ENCODE assay signal across 20 cellular contexts in the genomic region with DNA sequence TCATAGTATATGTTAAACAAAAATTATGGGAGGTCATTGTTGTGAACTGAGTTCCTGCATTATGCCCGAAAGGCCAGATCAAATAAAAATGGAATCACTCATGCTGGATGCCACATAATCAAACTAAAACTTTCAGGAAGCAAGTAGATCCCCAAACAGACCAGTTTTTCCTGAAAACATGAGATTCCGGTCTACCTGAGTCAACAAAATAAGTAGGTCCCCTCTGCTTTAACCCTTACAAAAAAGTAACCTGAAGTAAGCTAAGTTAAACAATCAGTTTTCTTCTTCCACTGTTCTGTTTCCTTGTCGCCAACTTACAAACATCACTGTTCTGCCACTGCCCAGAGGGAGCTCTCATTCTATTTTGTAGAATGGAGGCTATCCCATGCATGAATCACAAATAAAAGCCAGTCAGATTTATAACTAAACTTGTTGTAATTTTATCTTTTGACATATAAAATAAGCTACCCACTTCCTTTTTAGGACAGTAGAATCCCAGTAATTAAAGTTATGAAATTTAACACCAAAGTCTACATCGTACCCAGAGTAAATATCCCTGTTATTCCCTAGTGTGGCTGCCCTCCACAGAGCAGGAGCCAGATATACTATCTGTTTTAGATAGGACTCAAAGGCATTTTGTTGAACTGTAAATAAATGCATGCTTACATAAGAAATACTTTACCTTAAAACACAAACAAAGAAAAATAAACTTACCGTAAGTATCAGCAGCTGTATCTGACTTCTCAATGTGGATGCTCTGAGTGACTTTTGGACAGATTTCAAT.
DNase-seq lines count a peak whose midpoint lies in the region; ATAC-seq and TF ChIP-seq lines count a peak whose summit lies in the region.
"Had no signal": no experiment of that assay in that cellular context is flagged by ENCODE, and none has a peak within 500 bp of the region (broad histone marks: within the 10 kb centered on the region; RNA-seq: fewer than 3 reads in every experiment).

No MANE protein-coding gene starts in this region.

- peak overlapping the region in 1 of 2 donors; percentile 17 for H3K4me3 ChIP-seq in CD4-positive, alpha-beta memory T cell (ENCODE audit: low read length in 2 of 2)
- H3K4me3 ChIP-seq in OCI-LY3 (ENCODE audit: low read length) = 0 out of 2 replicates have a peak overlapping the region, but pooled peaks have one; percentile 53
- peak overlapping the region; percentile 43 for H3K4me3 ChIP-seq in effector memory CD4-positive, alpha-beta T cell (ENCODE audit: insufficient read depth, low read depth, low read length, poor library complexity, severe bottlenecking)
- H3K4me3 ChIP-seq: esophagus squamous epithelium, gastroesophageal sphincter, prostate gland had no signal

- TF ChIP-seq CTCF in OCI-LY3 (IDR thresholded peaks at IDR 0.05; ENCODE audit: low read depth, low read length) (no peak), GM13976 (IDR thresholded peaks at IDR 0.05; ENCODE audit: borderline replicate concordance, control extremely low read depth, extremely low read depth, insufficient read depth, missing control alignments) (no peak)

- no peaks in the 10 kb centered on the region for H3K79me2 ChIP-seq in OCI-LY3 (ENCODE audit: low read length)

- H3K4me1 Mint-ChIP-seq in activated CD4-positive, alpha-beta memory T cell treated with anti-CD3 and anti-CD28 coated beads for 36 hours (ENCODE audit: low read depth) = peaks cover 79% of the 10 kb centered on the region
- peaks cover 53% of the 10 kb centered on the region for H3K4me1 Mint-ChIP-seq in activated CD4-positive, alpha-beta memory T cell treated with anti-CD3 and anti-CD28 coated beads, Interleukin-2, amount 10 ng/mL, durations not matched to agents 7 days and 5 days
- peaks cover 30 to 77% (median 40%) of the 10 kb centered on the region in 4 donors for H3K4me1 Mint-ChIP-seq in CD4-positive, alpha-beta memory T cell

- POLR2A ChIA-PET in activated CD4-positive, alpha-beta memory T cell treated with anti-CD3 and anti-CD28 coated beads for 36 hours (lab: Charles Lee) = interaction anchor here (1.0 to 6.3 kb wide), 5 partner anchors 9 to 160 kb away, joined by 3 to 53 read pairs (median 4); no protein-coding TSS in a partner anchor
- POLR2A ChIA-PET in activated CD4-positive, alpha-beta memory T cell treated with anti-CD3 and anti-CD28 coated beads, Interleukin-2, amount 10 ng/mL, durations not matched to agents 7 days and 5 days (lab: Charles Lee) = interaction anchor here (1.1 to 2.2 kb wide), 8 partner anchors 9 to 386 kb away, joined by 3 to 10 read pairs (median 4); no protein-coding TSS in a partner anchor
- POLR2A ChIA-PET in CD4-positive, alpha-beta memory T cell (lab: Charles Lee; ENCODE audit: partially characterized antibody) = interaction anchor here (0.9 to 4.7 kb wide), 6 partner anchors 8 to 387 kb away, joined by 3 to 42 read pairs (median 12); no protein-coding TSS in a partner anchor

- H2AFZ ChIP-seq in OCI-LY3 (ENCODE audit: low read depth, low read length) = no peak overlapping the region

- H3K36me3 ChIP-seq in CD4-positive, alpha-beta memory T cell (ENCODE audit: insufficient read depth, low read length) = no peaks in the 10 kb centered on the region
- no peaks in the 10 kb centered on the region for H3K36me3 ChIP-seq in OCI-LY3 (replicated peaks; ENCODE audit: low read depth, low read length)
- no peaks in the 10 kb centered on the region for H3K36me3 ChIP-seq in effector memory CD4-positive, alpha-beta T cell (ENCODE audit: control insufficient read depth, insufficient read depth, low read length)
- H3K36me3 ChIP-seq: gastroesophageal sphincter, prostate gland had no signal

- H3K36me3 Mint-ChIP-seq in activated CD4-positive, alpha-beta memory T cell treated with anti-CD3 and anti-CD28 coated beads for 36 hours = peaks cover 35% of the 10 kb centered on the region
- H3K36me3 Mint-ChIP-seq in activated CD4-positive, alpha-beta memory T cell treated with anti-CD3 and anti-CD28 coated beads, Interleukin-2, amount 10 ng/mL, durations not matched to agents 7 days and 5 days (ENCODE audit: low read depth) = peaks cover 49% of the 10 kb centered on the region
- H3K36me3 Mint-ChIP-seq in CD4-positive, alpha-beta memory T cell = peaks cover 0 to 9% of the 10 kb centered on the region in 2 donors

- H3K9me3 ChIP-seq in CD4-positive, alpha-beta memory T cell (ENCODE audit: control insufficient read depth in 1 of 2, low read length in 2 of 2) = no peaks in the 10 kb centered on the region
- no peaks in the 10 kb centered on the region for H3K9me3 ChIP-seq in OCI-LY3 (ENCODE audit: insufficient read depth, low read length)
- no peaks in the 10 kb centered on the region for H3K9me3 ChIP-seq in effector memory CD4-positive, alpha-beta T cell (ENCODE audit: control insufficient read depth, low read length)
- H3K9me3 ChIP-seq: esophagus squamous epithelium, gastroesophageal sphincter, prostate gland had no signal

- no peaks in the 10 kb centered on the region for H3K27me3 ChIP-seq in CD4-positive, alpha-beta memory T cell (ENCODE audit: insufficient read depth, low read length)
- H3K27me3 ChIP-seq in OCI-LY3 (ENCODE audit: low read depth, low read length) = peaks cover 16% of the 10 kb centered on the region
- H3K27me3 ChIP-seq in effector memory CD4-positive, alpha-beta T cell (replicated peaks; ENCODE audit: control insufficient read depth, insufficient read depth, low read length, poor library complexity, severe bottlenecking) = no peaks in the 10 kb centered on the region
- H3K27me3 ChIP-seq: esophagus squamous epithelium had no signal

- no peaks in the 10 kb centered on the region for H3K27me3 Mint-ChIP-seq in activated CD4-positive, alpha-beta memory T cell treated with anti-CD3 and anti-CD28 coated beads for 36 hours
- H3K27me3 Mint-ChIP-seq in activated CD4-positive, alpha-beta memory T cell treated with anti-CD3 and anti-CD28 coated beads, Interleukin-2, amount 10 ng/mL, durations not matched to agents 7 days and 5 days = no peaks in the 10 kb centered on the region
- H3K27me3 Mint-ChIP-seq in CD4-positive, alpha-beta memory T cell = no peaks in the 10 kb centered on the region
- H3K27me3 Mint-ChIP-seq: activated naive CD8-positive, alpha-beta T cell treated with anti-CD3 and anti-CD28 coated beads, Interleukin-2, amount 10 ng/mL, durations not matched to agents 7 days and 5 days had no signal

- H3K27ac Mint-ChIP-seq in activated CD4-positive, alpha-beta memory T cell treated with anti-CD3 and anti-CD28 coated beads for 36 hours = peak overlapping the region; percentile 85
- no peak overlapping the region for H3K27ac Mint-ChIP-seq in activated CD4-positive, alpha-beta memory T cell treated with anti-CD3 and anti-CD28 coated beads, Interleukin-2, amount 10 ng/mL, durations not matched to agents 7 days and 5 days
- peak overlapping the region; percentile 0 to 81 (median 69) for H3K27ac Mint-ChIP-seq in CD4-positive, alpha-beta memory T cell
- H3K27ac Mint-ChIP-seq: HFFc6 had no signal

- no peaks in the 10 kb centered on the region for H4K20me1 ChIP-seq in OCI-LY3 (ENCODE audit: insufficient read depth, low read length)

- H3K4me2 ChIP-seq in OCI-LY3 (ENCODE audit: low read length) = peak overlapping the region; percentile 64

- in situ Hi-C loops in GM13976 (cut with MboI; ENCODE audit: low sequenced_read_pairs, unreplicated experiment) = no loop called here

- peak overlapping the region; percentile 28 for H3K27ac ChIP-seq in CD4-positive, alpha-beta memory T cell (ENCODE audit: low read depth, low read length)
- no peak overlapping the region for H3K27ac ChIP-seq in OCI-LY3 (ENCODE audit: low read length)
- peak overlapping the region; percentile 29 for H3K27ac ChIP-seq in effector memory CD4-positive, alpha-beta T cell (ENCODE audit: insufficient read depth, low read length, poor library complexity, severe bottlenecking)
- H3K27ac ChIP-seq: gastroesophageal sphincter, prostate gland had no signal

- no peak for DNase-seq in activated CD4-positive, alpha-beta memory T cell treated with anti-CD3 and anti-CD28 coated beads for 36 hours
- no peak for DNase-seq in activated CD4-positive, alpha-beta memory T cell treated with anti-CD3 and anti-CD28 coated beads, Interleukin-2, amount 10 ng/mL, durations not matched to agents 7 days and 5 days
- DNase-seq in CD4-positive, alpha-beta memory T cell = no peak
- DNase-seq in effector memory CD4-positive, alpha-beta T cell = no peak
- DNase-seq in GM13976 (ENCODE audit: low spot score) = no peak
- DNase-seq in effector CD8-positive, alpha-beta T cell (lab: John Stamatoyannopoulos, UW) = no peak
- DNase-seq: activated CD8-positive, alpha-beta memory T cell treated with anti-CD3 and anti-CD28 coated beads, Interleukin-2, amount 50 U/mL, for 4 hours; activated naive CD8-positive, alpha-beta T cell treated with anti-CD3 and anti-CD28 coated beads, Interleukin-2, amount 10 ng/mL, durations not matched to agents 7 days and 5 days; esophagus squamous epithelium; HFFc6; Karpas-422; left ventricle myocardium superior; NCI-H1694 treated with DMSO at 0.1 percent for 48 hours; NCI-H526 treated with DMSO at 0.1 percent for 48 hours; OCI-M1 had no signal

- intact Hi-C loops in activated CD4-positive, alpha-beta memory T cell treated with anti-CD3 and anti-CD28 coated beads for 36 hours (cut with micrococcal nuclease) = loop anchor here (1.0 to 2.0 kb wide), 10 partner anchors 10 to 365 kb away; no protein-coding TSS in a partner anchor
- intact Hi-C loops in CD4-positive, alpha-beta memory T cell (cut with micrococcal nuclease) = loop anchor here (1.0 to 5.0 kb wide), 3 partner anchors 7 to 158 kb away; no protein-coding TSS in a partner anchor

- no peak overlapping the region for H3K9ac ChIP-seq in OCI-LY3 (ENCODE audit: low read length)

- ATAC-seq in GM19463 (IDR thresholded peaks at IDR 0.05; ENCODE audit: unreplicated experiment) = no peak
- ATAC-seq: gastroesophageal sphincter, left ventricle myocardium superior, Right ventricle myocardium inferior had no signal

- no peaks in the 10 kb centered on the region for H3K9me3 Mint-ChIP-seq in activated CD4-positive, alpha-beta memory T cell treated with anti-CD3 and anti-CD28 coated beads for 36 hours
- no peaks in the 10 kb centered on the region for H3K9me3 Mint-ChIP-seq in activated CD4-positive, alpha-beta memory T cell treated with anti-CD3 and anti-CD28 coated beads, Interleukin-2, amount 10 ng/mL, durations not matched to agents 7 days and 5 days
- no peaks in the 10 kb centered on the region for H3K9me3 Mint-ChIP-seq in CD4-positive, alpha-beta memory T cell
- H3K9me3 Mint-ChIP-seq: activated naive CD8-positive, alpha-beta T cell treated with anti-CD3 and anti-CD28 coated beads, Interleukin-2, amount 10 ng/mL, durations not matched to agents 7 days and 5 days had no signal

- peaks cover 44% of the 10 kb centered on the region for H3K4me1 ChIP-seq in CD4-positive, alpha-beta memory T cell (ENCODE audit: insufficient read depth, low read length)
- peaks cover 37% of the 10 kb centered on the region for H3K4me1 ChIP-seq in OCI-LY3 (ENCODE audit: low read length)
- H3K4me1 ChIP-seq in effector memory CD4-positive, alpha-beta T cell (ENCODE audit: control insufficient read depth, insufficient read depth, low read length, poor library complexity, severe bottlenecking) = peaks cover 5% of the 10 kb centered on the region
- H3K4me1 ChIP-seq: gastroesophageal sphincter, prostate gland had no signal

- CTCF ChIA-PET in activated CD4-positive, alpha-beta memory T cell treated with anti-CD3 and anti-CD28 coated beads for 36 hours (lab: Charles Lee) = interaction anchor here (0.6 to 6.4 kb wide), 11 partner anchors 12 to 522 kb away, joined by 3 to 50 read pairs (median 4); no protein-coding TSS in a partner anchor
- CTCF ChIA-PET in activated CD4-positive, alpha-beta memory T cell treated with anti-CD3 and anti-CD28 coated beads, Interleukin-2, amount 10 ng/mL, durations not matched to agents 7 days and 5 days (lab: Charles Lee) = interaction anchor here (1.0 to 9.3 kb wide), 9 partner anchors 10 to 407 kb away, joined by 3 to 100 read pairs (median 5); no protein-coding TSS in a partner anchor
- CTCF ChIA-PET in CD4-positive, alpha-beta memory T cell (lab: Charles Lee; ENCODE audit: partially characterized antibody) = interaction anchor here (1.2 to 13.1 kb wide), 11 partner anchors 9 to 386 kb away, joined by 3 to 266 read pairs (median 5); no protein-coding TSS in a partner anchor

- H3K4me3 Mint-ChIP-seq in activated CD4-positive, alpha-beta memory T cell treated with anti-CD3 and anti-CD28 coated beads for 36 hours = peak overlapping the region; percentile 74
- no peak overlapping the region for H3K4me3 Mint-ChIP-seq in activated CD4-positive, alpha-beta memory T cell treated with anti-CD3 and anti-CD28 coated beads, Interleukin-2, amount 10 ng/mL, durations not matched to agents 7 days and 5 days
- H3K4me3 Mint-ChIP-seq in CD4-positive, alpha-beta memory T cell = peak overlapping the region; percentile 67 to 88 (median 80)
- H3K4me3 Mint-ChIP-seq: HFFc6 had no signal
